Comparison of ENCODE assay signal across 20 cellular contexts in the genomic region with DNA sequence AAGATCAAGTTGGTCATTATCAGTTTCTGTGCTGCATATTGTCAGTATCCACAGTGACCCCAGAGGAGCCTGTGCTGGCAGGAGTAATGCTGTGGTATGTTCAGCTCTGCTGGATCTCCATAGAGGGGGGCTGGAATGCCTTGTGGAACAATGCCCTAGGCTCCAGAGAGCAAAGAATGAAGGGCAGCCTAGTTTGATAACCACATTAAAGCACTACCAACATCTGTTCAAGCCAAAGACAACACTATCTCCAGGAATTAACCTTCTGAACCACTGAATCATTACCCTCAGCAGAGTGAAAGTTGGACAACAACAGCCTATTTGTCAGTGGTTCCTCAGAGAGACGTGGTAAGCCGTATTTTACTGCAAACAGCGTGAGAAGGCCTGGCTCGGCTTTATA.
DNase-seq lines count a peak whose midpoint lies in the region; ATAC-seq, FAIRE-seq and TF ChIP-seq lines count a peak whose summit lies in the region.
"Had no signal": no experiment of that assay in that cellular context is flagged by ENCODE, and none has a peak within 500 bp of the region (broad histone marks: within the 10 kb centered on the region; RNA-seq: fewer than 3 reads in every experiment).

No MANE protein-coding gene starts in this region.

- TF ChIP-seq CTCF in AG10803 (conservative IDR thresholded peaks at IDR 0.05; ENCODE audit: low read length) = no peak
- TF ChIP-seq CTCF in bronchial epithelial cell (IDR thresholded peaks at IDR 0.05; ENCODE audit: insufficient read depth, low read length, severe bottlenecking) = no peak
- TF ChIP-seq CTCF in RWPE1 (conservative IDR thresholded peaks at IDR 0.05; ENCODE audit: low read depth) = no peak
- no peak for TF ChIP-seq CTCF in pancreas (IDR thresholded peaks at IDR 0.05)
- no peak for TF ChIP-seq CTCF in Peyer's patch (IDR thresholded peaks at IDR 0.05)

- H3K4me3 ChIP-seq in AG10803 (ENCODE audit: low read length) (no peak overlapping the region), MG63 (no peak overlapping the region), bronchial epithelial cell (ENCODE audit: low read depth, low read length) (no peak overlapping the region), pancreas (no peak overlapping the region), Peyer's patch (no peak overlapping the region)
- H3K4me3 ChIP-seq: left ventricle myocardium inferior had no signal

- intact Hi-C loops in pancreas (cut with DNase I) = no loop called here

- H3K36me3 ChIP-seq in MG63 (no peaks in the 10 kb centered on the region), bronchial epithelial cell (ENCODE audit: control insufficient read depth, insufficient read depth, low read length) (no peaks in the 10 kb centered on the region), pancreas (no peaks in the 10 kb centered on the region), Peyer's patch (no peaks in the 10 kb centered on the region)
- H3K36me3 ChIP-seq: left ventricle myocardium inferior had no signal

- ATAC-seq in pancreas = no peak
- ATAC-seq: activated naive CD8-positive, alpha-beta T cell treated with anti-CD3 and anti-CD28 coated beads, Interleukin-2, amount 50 U/mL, for 24 hours; naive thymus-derived CD8-positive, alpha-beta T cell had no signal

- DNase-seq in AG10803 (ENCODE audit: low read depth) (peak; percentile 70), MG63 (peak; percentile 74), bronchial epithelial cell (ENCODE audit: low read depth) (peak; percentile 27), kidney tubule cell (ENCODE audit: low spot score) (peak; percentile 59), RWPE1 (ENCODE audit: low spot score) (no peak), pancreas (no peak), Peyer's patch (no peak)
- DNase-seq in activated CD8-positive, alpha-beta memory T cell treated with anti-CD3 and anti-CD28 coated beads, Interleukin-2, amount 50 U/mL, for 4 hours = no peak
- DNase-seq: activated CD4-positive, alpha-beta T cell treated with anti-CD3 and anti-CD28 coated beads, Interleukin-2, amount 50 U/mL, for 48 hours; activated naive CD8-positive, alpha-beta T cell treated with anti-CD3 and anti-CD28 coated beads, Interleukin-2, amount 50 U/mL, for 24 hours; activated T-cell treated with anti-CD3 and anti-CD28 coated beads, Interleukin-2, amount 50 U/mL, for 48 hours; CD8-positive, alpha-beta memory T cell; left ventricle myocardium inferior; naive thymus-derived CD8-positive, alpha-beta T cell; NCI-H1048; NCI-H2107; NCI-H774; Right ventricle myocardium superior had no signal

- WGBS in pancreas, 2 donors = 8 to 25% methylated on average over 4 of the region's 4 CpGs

- CTCF ChIA-PET in RWPE1 (lab: Yijun Ruan, JAX) = no interaction called here

- no peaks in the 10 kb centered on the region for H3K9me3 ChIP-seq in MG63
- H3K9me3 ChIP-seq in pancreas = no peaks in the 10 kb centered on the region
- no peaks in the 10 kb centered on the region for H3K9me3 ChIP-seq in Peyer's patch

- POLR2A ChIA-PET in RWPE1 (lab: Yijun Ruan, JAX; ENCODE audit: low non-redundant PET) = no interaction called here

- no peak for FAIRE-seq in bronchial epithelial cell (lab: Jason Lieb, UNC)
- no peak for FAIRE-seq in pancreas (lab: Jason Lieb, UNC)
- FAIRE-seq: endothelial cell of umbilical vein, TTC549 had no signal

- no peak for TF ChIP-seq POLR2A in Peyer's patch (IDR thresholded peaks at IDR 0.05)

- H3K4me1 ChIP-seq in pancreas (no peaks in the 10 kb centered on the region), Peyer's patch (no peaks in the 10 kb centered on the region)
- H3K4me1 ChIP-seq: left ventricle myocardium inferior had no signal

- no peaks in the 10 kb centered on the region for H3K27me3 ChIP-seq in MG63
- no peaks in the 10 kb centered on the region for H3K27me3 ChIP-seq in bronchial epithelial cell (ENCODE audit: control insufficient read depth, insufficient read depth, low read length)
- H3K27me3 ChIP-seq in pancreas = no peaks in the 10 kb centered on the region
- H3K27me3 ChIP-seq in Peyer's patch = no peaks in the 10 kb centered on the region

- H3K27ac ChIP-seq in RWPE1 = no peak overlapping the region
- no peak overlapping the region for H3K27ac ChIP-seq in pancreas
- H3K27ac ChIP-seq in Peyer's patch = no peak overlapping the region
- H3K27ac ChIP-seq: left ventricle myocardium inferior had no signal

Comparison
In these comparisons a context has a peak if more than half of its experiments do, and no peak if none do; other contexts are left out.
1. DNase-seq: peak in AG10803 (single experiment), MG63 (single experiment), bronchial epithelial cell (single experiment) and kidney tubule cell (single experiment); none in RWPE1 (single experiment), activated CD8-positive, alpha-beta memory T cell treated with anti-CD3 and anti-CD28 coated beads, Interleukin-2, amount 50 U/mL, for 4 hours (single experiment), pancreas (0 of 6) and Peyer's patch (0 of 3).